ENCODE assay signal across 10 cellular contexts in genomic region chr16:27236635-27237228, GRCh38. TPM values are rescaled to one million over a fixed set of nuclear protein-coding genes. Genes with fewer than 3 reads are reported as not detected.
DNase-seq lines count a peak whose midpoint lies in the region; ATAC-seq and TF ChIP-seq lines count a peak whose summit lies in the region.
"Had no signal": no experiment of that assay in that cellular context is flagged by ENCODE, and none has a peak within 500 bp of the region (broad histone marks: within the 10 kb centered on the region; RNA-seq: fewer than 3 reads in every experiment).

No MANE protein-coding gene starts in this region.

- H3K27ac ChIP-seq in BLaER1 treated with 17β-estradiol and CSF1 and Interleukin-3, amounts not matched to agents 10 nM and 100 nM = peak overlapping the region; percentile 76 to 84 (median 81)
- H3K27ac ChIP-seq in coronary artery = peak overlapping the region; percentile 68 to 85

- H3K36me3 Mint-ChIP-seq in nephron progenitor cell (ENCODE audit: low read depth) = no peaks in the 10 kb centered on the region

- H3K4me3 ChIP-seq in BLaER1 treated with 17β-estradiol and CSF1 and Interleukin-3, amounts not matched to agents 10 nM and 100 nM = no peak overlapping the region
- H3K4me3 ChIP-seq in coronary artery = no peak overlapping the region

- H3K27ac Mint-ChIP-seq in nephron progenitor cell = no peak overlapping the region

- peaks cover 58% of the 10 kb centered on the region for H3K4me1 Mint-ChIP-seq in nephron progenitor cell

- peaks cover 0 to 7% (median 0%) of the 10 kb centered on the region in 11 experiments; a peak in 2 of 22 replicates for H3K36me3 ChIP-seq in BLaER1 treated with 17β-estradiol and CSF1 and Interleukin-3, amounts not matched to agents 10 nM and 100 nM

- ATAC-seq in omental fat pad (ENCODE audit: low FRiP score) (no peak), GM19452 (IDR thresholded peaks at IDR 0.05; ENCODE audit: unreplicated experiment) (no peak)

- DNase-seq in NCI-H524 (lab: John Stamatoyannopoulos, UW) (peak; percentile 71 to 83), coronary artery (ENCODE audit: low spot score) (no peak), omental fat pad (ENCODE audit: low spot score) (peak; percentile 19), hypothalamus (lab: John Stamatoyannopoulos, UW) (no peak), nephron progenitor cell (no peak), SK-N-DZ (ENCODE audit: low spot score) (no peak)
- DNase-seq: Caco-2, KG1 had no signal

- no peak for TF ChIP-seq CTCF in coronary artery (IDR thresholded peaks at IDR 0.05)
- TF ChIP-seq CTCF in omental fat pad (IDR thresholded peaks at IDR 0.05) = no peak
- TF ChIP-seq CTCF in nephron progenitor cell (IDR thresholded peaks at IDR 0.05) = no peak

- peaks cover 69 to 95% (median 82%) of the 10 kb centered on the region in 10 experiments for H3K4me1 ChIP-seq in BLaER1 treated with 17β-estradiol and CSF1 and Interleukin-3, amounts not matched to agents 10 nM and 100 nM

- H4K20me1 ChIP-seq in BLaER1 treated with 17β-estradiol and CSF1 and Interleukin-3, amounts not matched to agents 10 nM and 100 nM = no peaks in the 10 kb centered on the region

- H3K4me2 ChIP-seq in BLaER1 treated with 17β-estradiol and CSF1 and Interleukin-3, amounts not matched to agents 10 nM and 100 nM = peak overlapping the region; percentile 76 to 94 (median 92)

- peak overlapping the region; percentile 46 to 69 (median 64); a peak in 20 of 22 replicates for H3K9ac ChIP-seq in BLaER1 treated with 17β-estradiol and CSF1 and Interleukin-3, amounts not matched to agents 10 nM and 100 nM

- H3K9me3 ChIP-seq in BLaER1 treated with 17β-estradiol and CSF1 and Interleukin-3, amounts not matched to agents 10 nM and 100 nM (replicated peaks in 1 of 11) = no peaks in the 10 kb centered on the region
- H3K9me3 ChIP-seq: Caco-2 had no signal

- peaks cover 8% of the 10 kb centered on the region for H3K27me3 Mint-ChIP-seq in nephron progenitor cell (ENCODE audit: low read depth, poor library complexity)

- H3K4me3 Mint-ChIP-seq in nephron progenitor cell = no peak overlapping the region

- no peaks in the 10 kb centered on the region for H3K9me3 Mint-ChIP-seq in nephron progenitor cell

- H3K27me3 ChIP-seq in BLaER1 treated with 17β-estradiol and CSF1 and Interleukin-3, amounts not matched to agents 10 nM and 100 nM = 0 out of 22 replicates have a peak, but pooled peaks cover 0 to 5% (median 0%) of the 10 kb centered on the region in 11 experiments

RNA-seq across cellular contexts. Expression of gene NSMCE1, which starts 31.8 kb away (rescaled TPM):
- total RNA-seq in omental fat pad = 10 to 100 TPM; 30.3 to 53.0 (median 43.9) TPM
- polyA plus RNA-seq in SK-N-DZ (2014; cell fraction: cytosol; rRNA removed) = 75.4 and 86.0 TPM in 2 replicates
- 39.8 and 43.7 TPM in 2 replicates for polyA plus RNA-seq in SK-N-DZ (2014; cell fraction: nucleus; rRNA removed)

RNA-seq across cellular contexts. Expression of gene KDM8, which starts 33.4 kb away (rescaled TPM):
- total RNA-seq in omental fat pad = 1 to 10 TPM; 2.0 to 4.6 (median 2.6) TPM
- polyA plus RNA-seq in SK-N-DZ (2014; cell fraction: cytosol; rRNA removed) = 5.0 and 15.0 TPM in 2 replicates
- polyA plus RNA-seq in SK-N-DZ (2014; cell fraction: nucleus; rRNA removed) = 3.5 and 4.6 TPM in 2 replicates

Comparison
In these comparisons a context has a peak if more than half of its experiments do, and no peak if none do; other contexts are left out.
1. DNase-seq: peak in NCI-H524 (2 of 2) and omental fat pad (single experiment); none in coronary artery (single experiment), hypothalamus (0 of 51), nephron progenitor cell (single experiment) and SK-N-DZ (single experiment).